In genomic region chr5:134979416-134979815, GRCh38 we compare ENCODE assay signal across 25 cellular contexts. TPM values are rescaled to one million over a fixed set of nuclear protein-coding genes. Genes with fewer than 3 reads are reported as not detected.
"Had no signal": no experiment of that assay in that cellular context is flagged by ENCODE, and none has a peak within 500 bp of the region (broad histone marks: within the 10 kb centered on the region; RNA-seq: fewer than 3 reads in every experiment).

No MANE protein-coding gene starts in this region.

- H3K27ac ChIP-seq: stomach, testis, thoracic aorta, thyroid gland, tibial artery, tibial nerve, transverse colon, upper lobe of left lung, upper lobe of right lung, uterus, vagina had no signal

- H3K4me1 ChIP-seq: stomach, testis, thyroid gland, tibial artery, tibial nerve, transverse colon, upper lobe of left lung, upper lobe of right lung, uterus, vagina had no signal

- H3K4me3 ChIP-seq: stomach, testis, thoracic aorta, thyroid gland, tibial artery, tibial nerve, transverse colon, upper lobe of left lung, upper lobe of right lung, uterus, vagina had no signal

- H3K27me3 ChIP-seq: stomach, testis, thyroid gland, tibial artery, tibial nerve, transverse colon, upper lobe of left lung, upper lobe of right lung, uterus, vagina had no signal

- DNase-seq: stimulated activated CD4-positive, alpha-beta T cell treated with anti-CD3 and anti-CD28 coated beads, Interleukin-2, amount 100 ng/mL, for 24 hours; stimulated activated CD4-positive, alpha-beta T cell treated with anti-CD3 and anti-CD28 coated beads, Interleukin-2, amount 100 ng/mL, for 48 hours; stimulated activated CD4-positive, alpha-beta T cell treated with anti-CD3 and anti-CD28 coated beads, Interleukin-4, amount 100 ng/mL, for 1 hour; stimulated activated CD4-positive, alpha-beta T cell treated with anti-CD3 and anti-CD28 coated beads, Interleukin-4, amount 100 ng/mL, for 24 hours; stimulated activated CD4-positive, alpha-beta T cell treated with anti-CD3 and anti-CD28 coated beads, Interleukin-4, amount 100 ng/mL, for 4 hours; stimulated activated CD8-positive, alpha-beta memory T cell treated with anti-CD3 and anti-CD28 coated beads, Interleukin-4, amount 100 ng/mL, for 48 hours; stimulated activated naive B cell treated with anti-CD40 and anti-IgM and Interleukin-4, amounts not matched to agents 10 μg/mL and 1 μg/mL and 100 μg/mL, for 72 hours; stimulated activated naive CD4-positive, alpha-beta T cell; stimulated activated naive CD4-positive, alpha-beta T cell treated with Interleukin-2 at 50 U/mL for 16 hours; stimulated activated naive CD8-positive, alpha-beta T cell treated with anti-CD3 and anti-CD28 coated beads, Interleukin-15, amount 100 ng/mL, for 72 hours; stimulated activated naive CD8-positive, alpha-beta T cell treated with anti-CD3 and anti-CD28 coated beads, Interleukin-15, Interleukin-2, amounts not matched to agents 100 U/mL and 50 U/mL, for 24 hours; stomach; substantia nigra; testis; thyroid gland; tibial artery; transverse colon; upper lobe of left lung; upper lobe of right lung; uterus had no signal

- H3K36me3 ChIP-seq: thoracic aorta, thyroid gland, transverse colon, upper lobe of left lung, upper lobe of right lung, uterus, vagina had no signal

- H3K9me3 ChIP-seq: testis, thyroid gland had no signal

RNA-seq across cellular contexts. Expression of gene CATSPER3, which starts 11.7 kb away (rescaled TPM):
- total RNA-seq: stomach, temporal lobe, thoracic aorta, urinary bladder, vagina had no signal

RNA-seq across cellular contexts. Expression of gene PITX1, which starts 54.6 kb away (rescaled TPM):
- total RNA-seq: thoracic aorta, upper lobe of right lung had no signal
